10 cellular contexts compared by ENCODE assay signal in the genomic region with DNA sequence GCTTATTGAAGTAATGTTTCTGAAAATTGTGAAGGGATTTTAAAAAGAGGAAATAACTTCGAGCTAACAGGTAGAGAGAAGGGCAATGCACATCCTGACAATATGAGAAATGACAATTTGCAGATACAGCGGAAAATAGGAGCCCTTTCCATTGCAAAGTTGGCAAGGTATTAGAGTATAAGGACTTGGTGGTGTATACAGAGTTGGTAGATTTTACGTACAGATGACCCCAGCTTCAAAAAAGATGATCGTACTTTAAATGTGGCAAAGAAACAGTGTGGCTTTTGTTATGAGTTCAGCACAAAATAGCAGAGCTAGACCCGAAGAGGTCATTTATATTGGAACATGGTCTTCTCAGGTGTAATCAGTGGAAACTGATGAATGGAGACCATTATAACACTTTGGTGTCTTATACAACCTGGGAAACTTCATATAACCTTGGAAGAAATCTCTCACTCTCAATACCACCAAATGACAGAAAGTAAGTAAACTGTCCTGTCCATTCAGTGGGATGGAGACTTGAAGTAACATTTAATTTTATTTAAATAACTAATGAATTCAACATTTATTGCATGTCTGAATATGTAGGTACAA. TPM values are rescaled to one million over a fixed set of nuclear protein-coding genes. Genes with fewer than 3 reads are reported as not detected.
DNase-seq lines count a peak whose midpoint lies in the region; ATAC-seq lines count a peak whose summit lies in the region.
"Had no signal": no experiment of that assay in that cellular context is flagged by ENCODE, and none has a peak within 500 bp of the region (broad histone marks: within the 10 kb centered on the region; RNA-seq: fewer than 3 reads in every experiment).

No MANE protein-coding gene starts in this region.

- intact Hi-C loops in activated CD4-positive, alpha-beta T cell treated with anti-CD3 and anti-CD28 coated beads for 36 hours (cut with DNase I, micrococcal nuclease) = loop anchor here (5.0 to 10.0 kb wide), 10 partner anchors 55 to 855 kb away; partner anchors contain the start of genes CLEC2D (in 1 of the 2), GABARAPL1 (in 1 of the 2), MAGOHB (in 1 of the 2) and YBX3 (in 1 of the 2)

- H3K27me3 Mint-ChIP-seq in activated CD4-positive, alpha-beta T cell treated with anti-CD3 and anti-CD28 coated beads for 36 hours = no peaks in the 10 kb centered on the region
- no peaks in the 10 kb centered on the region for H3K27me3 Mint-ChIP-seq in T-helper 2 cell treated with Interferon-gamma antibody and Interleukin-4, amounts not matched to agents 5 μg/mL and 100 μg/mL, for 36 hours (ENCODE audit: low read depth)
- peaks cover 1 to 16% (median 5%) of the 10 kb centered on the region in 3 donors for H3K27me3 Mint-ChIP-seq in immature natural killer cell (ENCODE audit: low read depth in 3 of 3)
- H3K27me3 Mint-ChIP-seq: brain had no signal

- no peak for ATAC-seq in activated CD4-positive, alpha-beta T cell treated with anti-CD3 and anti-CD28 coated beads for 36 hours
- ATAC-seq in HG03457 (IDR thresholded peaks at IDR 0.05; ENCODE audit: unreplicated experiment) = no peak

- H3K4me3 Mint-ChIP-seq in activated CD4-positive, alpha-beta T cell treated with anti-CD3 and anti-CD28 coated beads for 36 hours = peak overlapping the region; percentile 77
- H3K4me3 Mint-ChIP-seq in T-helper 2 cell treated with Interferon-gamma antibody and Interleukin-4, amounts not matched to agents 5 μg/mL and 100 μg/mL, for 36 hours = peak overlapping the region; percentile 84
- peak overlapping the region; percentile 89 to 97 (median 93) for H3K4me3 Mint-ChIP-seq in immature natural killer cell
- H3K4me3 Mint-ChIP-seq: brain had no signal

- peak overlapping the region in 1 of 2 donors; percentile 41 for H3K9ac ChIP-seq in stomach smooth muscle (ENCODE audit: low read length in 2 of 2)

- H3K4me3 ChIP-seq in stomach smooth muscle (ENCODE audit: low read length in 2 of 2) = peak overlapping the region; percentile 35 to 43

- CTCF ChIA-PET in activated CD4-positive, alpha-beta T cell treated with anti-CD3 and anti-CD28 coated beads for 36 hours (lab: Charles Lee) = interaction anchor here (0.7 to 3.9 kb wide), 16 partner anchors 8 to 364 kb away, joined by 3 to 25 read pairs (median 3); no protein-coding TSS in a partner anchor

- H3K36me3 Mint-ChIP-seq in activated CD4-positive, alpha-beta T cell treated with anti-CD3 and anti-CD28 coated beads for 36 hours (ENCODE audit: low read depth) = peaks cover 26% of the 10 kb centered on the region
- peaks cover 26% of the 10 kb centered on the region for H3K36me3 Mint-ChIP-seq in T-helper 2 cell treated with Interferon-gamma antibody and Interleukin-4, amounts not matched to agents 5 μg/mL and 100 μg/mL, for 36 hours (ENCODE audit: low read depth)
- peaks cover 25 to 37% (median 31%) of the 10 kb centered on the region in 3 donors for H3K36me3 Mint-ChIP-seq in immature natural killer cell
- H3K36me3 Mint-ChIP-seq: brain had no signal

- peaks cover 43% of the 10 kb centered on the region for H3K4me1 Mint-ChIP-seq in activated CD4-positive, alpha-beta T cell treated with anti-CD3 and anti-CD28 coated beads for 36 hours
- peaks cover 48% of the 10 kb centered on the region for H3K4me1 Mint-ChIP-seq in T-helper 2 cell treated with Interferon-gamma antibody and Interleukin-4, amounts not matched to agents 5 μg/mL and 100 μg/mL, for 36 hours (ENCODE audit: low read depth)
- H3K4me1 Mint-ChIP-seq in immature natural killer cell = peaks cover 14 to 55% of the 10 kb centered on the region in 2 donors

- no peaks in the 10 kb centered on the region for H3K36me3 ChIP-seq in stomach smooth muscle (ENCODE audit: control insufficient read depth in 2 of 2, insufficient read depth in 2 of 2, low read length in 2 of 2)

- no peak overlapping the region for H3K27ac ChIP-seq in stomach smooth muscle (ENCODE audit: low read length)

- POLR2A ChIA-PET in activated CD4-positive, alpha-beta T cell treated with anti-CD3 and anti-CD28 coated beads for 36 hours (lab: Charles Lee) = interaction anchor here (2.2 to 3.6 kb wide), 2 partner anchors 106 to 108 kb away, joined by 10 to 12 read pairs; partner anchors contain the start of gene CD69

- no peaks in the 10 kb centered on the region for H3K4me1 ChIP-seq in stomach smooth muscle (ENCODE audit: control insufficient read depth, insufficient read depth, low read length)

- H3K27ac Mint-ChIP-seq in activated CD4-positive, alpha-beta T cell treated with anti-CD3 and anti-CD28 coated beads for 36 hours = peak overlapping the region; percentile 89
- H3K27ac Mint-ChIP-seq in T-helper 2 cell treated with Interferon-gamma antibody and Interleukin-4, amounts not matched to agents 5 μg/mL and 100 μg/mL, for 36 hours = peak overlapping the region; percentile 90
- H3K27ac Mint-ChIP-seq in immature natural killer cell = peak overlapping the region; percentile 89 to 99 (median 93)
- H3K27ac Mint-ChIP-seq: brain had no signal

- H3K9me3 ChIP-seq in stomach smooth muscle (ENCODE audit: control insufficient read depth in 2 of 2, low read length in 2 of 2) = peaks cover 0 to 10% of the 10 kb centered on the region in 2 donors

- no peak for DNase-seq in activated CD4-positive, alpha-beta T cell treated with anti-CD3 and anti-CD28 coated beads for 36 hours
- DNase-seq in activated CD4-positive, alpha-beta T cell treated with anti-CD3 and anti-CD28 coated beads for 48 hours = no peak
- no peak for DNase-seq in T-helper 2 cell treated with Interferon-gamma antibody and Interleukin-4, amounts not matched to agents 5 μg/mL and 100 μg/mL, for 36 hours (ENCODE audit: low spot score)
- DNase-seq in immature natural killer cell (no peak), NCI-H1092 (lab: John Stamatoyannopoulos, UW) (no peak)
- DNase-seq in effector CD4-positive, alpha-beta T cell = no peak
- DNase-seq: NCI-H1105 treated with DMSO at 0.1 percent for 48 hours had no signal

- peaks cover 3% of the 10 kb centered on the region for H3K9me3 Mint-ChIP-seq in activated CD4-positive, alpha-beta T cell treated with anti-CD3 and anti-CD28 coated beads for 36 hours (ENCODE audit: low read depth)
- H3K9me3 Mint-ChIP-seq in T-helper 2 cell treated with Interferon-gamma antibody and Interleukin-4, amounts not matched to agents 5 μg/mL and 100 μg/mL, for 36 hours = peaks cover 19% of the 10 kb centered on the region
- peaks cover 0 to 17% (median 12%) of the 10 kb centered on the region in 6 donors for H3K9me3 Mint-ChIP-seq in immature natural killer cell
- H3K9me3 Mint-ChIP-seq: brain had no signal

- no peaks in the 10 kb centered on the region for H3K27me3 ChIP-seq in stomach smooth muscle (ENCODE audit: control insufficient read depth in 1 of 2, insufficient read depth in 2 of 2, low read length in 2 of 2)

RNA-seq across cellular contexts. Expression of gene CLEC2B, which starts 2.3 kb away (rescaled TPM):
- total RNA-seq in activated CD4-positive, alpha-beta T cell treated with anti-CD3 and anti-CD28 coated beads for 36 hours = 10 to 100 TPM; 21.8 to 25.8 TPM
- polyA plus RNA-seq in immature natural killer cell = 100 to 1,000 TPM in 2 of 3 donors, 10 to 100 TPM in 1; 92.8 to 134 (median 130) TPM

RNA-seq across cellular contexts. Expression of gene KLRF2, which starts 14.4 kb away (rescaled TPM):
- total RNA-seq in activated CD4-positive, alpha-beta T cell treated with anti-CD3 and anti-CD28 coated beads for 36 hours = not detected
- 1 to 10 TPM in 1 of 3 donors, under 1 TPM in 1, not detected in 1; 0.94 to 3.4 TPM for polyA plus RNA-seq in immature natural killer cell

RNA-seq across cellular contexts. Expression of gene KLRF1, which starts 39.6 kb away (rescaled TPM):
- not detected for total RNA-seq in activated CD4-positive, alpha-beta T cell treated with anti-CD3 and anti-CD28 coated beads for 36 hours
- polyA plus RNA-seq in immature natural killer cell = 1,000 to 10,000 TPM; 1,026 to 1,807 (median 1,127) TPM
